14 cellular contexts compared by ENCODE assay signal in the genomic region with DNA sequence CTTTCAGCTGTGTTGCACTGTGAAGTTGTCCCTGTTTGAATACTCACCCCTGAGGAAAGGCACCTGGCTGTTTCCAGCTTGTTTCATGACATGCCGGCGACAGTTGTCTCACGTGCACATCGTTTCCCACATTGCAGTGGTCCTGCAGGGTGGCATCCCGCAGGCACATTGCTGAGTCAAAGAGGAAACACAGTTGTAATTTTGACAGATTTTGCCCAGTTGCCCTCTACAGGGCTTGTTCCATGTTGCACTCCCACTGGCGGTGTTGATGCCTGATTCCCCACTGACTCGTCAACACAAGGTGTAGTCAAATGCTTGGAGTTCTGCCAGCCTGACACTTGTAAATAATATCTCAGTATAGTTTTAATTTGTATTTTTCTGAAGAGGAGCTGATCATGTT. TPM values are rescaled to one million over a fixed set of nuclear protein-coding genes. Genes with fewer than 3 reads are reported as not detected.
A peak's percentile ranks its signal among the peaks of the same experiment; 100 is the strongest.
DNase-seq lines count a peak whose midpoint lies in the region; ATAC-seq, FAIRE-seq and TF ChIP-seq lines count a peak whose summit lies in the region.
"Had no signal": no experiment of that assay in that cellular context is flagged by ENCODE, and none has a peak within 500 bp of the region (broad histone marks: within the 10 kb centered on the region; RNA-seq: fewer than 3 reads in every experiment).

No MANE protein-coding gene starts in this region.

- peaks cover 100% of the 10 kb centered on the region for H3K4me1 ChIP-seq in left ventricle myocardium inferior

- no peaks in the 10 kb centered on the region for H3K27me3 ChIP-seq in left ventricle myocardium inferior (ENCODE audit: low read depth)
- H3K27me3 ChIP-seq: hepatocyte had no signal

- DNase-seq in left ventricle myocardium inferior (no peak), cardiac septum (ENCODE audit: low spot score) (no peak), NCI-H345 treated with DMSO at 0.1 percent for 48 hours (lab: John Stamatoyannopoulos, UW; ENCODE audit: unreplicated experiment) (peak; percentile 50), erythroblast (lab: John Stamatoyannopoulos, UW) (peak; percentile 42 to 55), urothelium cell line (ENCODE audit: low spot score) (peak; percentile 17)
- no peak for DNase-seq in stimulated activated naive CD8-positive, alpha-beta T cell treated with anti-CD3 and anti-CD28 coated beads, Interleukin-15, amount 100 ng/mL, for 72 hours
- no peak for DNase-seq in activated naive CD4-positive, alpha-beta T cell (lab: John Stamatoyannopoulos, UW)
- DNase-seq: activated T-cell treated with anti-CD3 and anti-CD28 coated beads, Interleukin-2, amount 50 U/mL, for 72 hours; GOT3; naive B cell had no signal

- no peak overlapping the region for H3K4me3 Mint-ChIP-seq in stimulated activated naive CD8-positive, alpha-beta T cell treated with anti-CD3 and anti-CD28 coated beads, Interleukin-15, amount 100 ng/mL, for 72 hours
- H3K4me3 Mint-ChIP-seq: activated T-cell treated with anti-CD3 and anti-CD28 coated beads, Interleukin-2, amount 50 U/mL, for 72 hours; naive B cell had no signal

- H3K9me3 Mint-ChIP-seq in stimulated activated naive CD8-positive, alpha-beta T cell treated with anti-CD3 and anti-CD28 coated beads, Interleukin-15, amount 100 ng/mL, for 72 hours: no peaks in the 10 kb centered on the region
- H3K9me3 Mint-ChIP-seq: activated T-cell treated with anti-CD3 and anti-CD28 coated beads, Interleukin-2, amount 50 U/mL, for 72 hours; naive B cell had no signal

- no peak overlapping the region for H3K4me3 ChIP-seq in left ventricle myocardium inferior
- H3K4me3 ChIP-seq: hepatocyte had no signal

- no peak for FAIRE-seq in urothelium cell line (lab: Jason Lieb, UNC)
- FAIRE-seq: GM18507, TTC549 had no signal

- H3K36me3 ChIP-seq in left ventricle myocardium inferior: no peaks in the 10 kb centered on the region

- peaks cover 89% of the 10 kb centered on the region for H3K27me3 Mint-ChIP-seq in stimulated activated naive CD8-positive, alpha-beta T cell treated with anti-CD3 and anti-CD28 coated beads, Interleukin-15, amount 100 ng/mL, for 72 hours

- H3K27ac Mint-ChIP-seq in stimulated activated naive CD8-positive, alpha-beta T cell treated with anti-CD3 and anti-CD28 coated beads, Interleukin-15, amount 100 ng/mL, for 72 hours: no peak overlapping the region
- H3K27ac Mint-ChIP-seq: activated T-cell treated with anti-CD3 and anti-CD28 coated beads, Interleukin-2, amount 50 U/mL, for 72 hours; naive B cell had no signal

- H3K4me1 Mint-ChIP-seq in stimulated activated naive CD8-positive, alpha-beta T cell treated with anti-CD3 and anti-CD28 coated beads, Interleukin-15, amount 100 ng/mL, for 72 hours: no peaks in the 10 kb centered on the region

- ATAC-seq in GM19455 (IDR thresholded peaks at IDR 0.05; ENCODE audit: unreplicated experiment): no peak
- ATAC-seq in stimulated activated naive CD8-positive, alpha-beta T cell treated with anti-CD3 and anti-CD28 coated beads, Interleukin-15, amount 100 ng/mL, for 72 hours: no peak
- ATAC-seq: activated T-cell treated with anti-CD3 and anti-CD28 coated beads, Interleukin-2, amount 50 U/mL, for 72 hours had no signal

- H3K27ac ChIP-seq in left ventricle myocardium inferior (replicated peaks): peak overlapping the region; percentile 69
- H3K27ac ChIP-seq: hepatocyte had no signal

- intact Hi-C loops in left ventricle myocardium inferior (cut with micrococcal nuclease): no loop called here
- intact Hi-C loops in cardiac septum (cut with DNase I): loop anchor here (2.0 kb wide), 1 partner anchor 14 kb away; no protein-coding TSS in a partner anchor

- no peak for TF ChIP-seq POLR2A in erythroblast (IDR thresholded peaks at IDR 0.05; ENCODE audit: low read length)

- TF ChIP-seq CTCF in left ventricle myocardium inferior (IDR thresholded peaks at IDR 0.05; ENCODE audit: borderline replicate concordance): peak; percentile 37

- no peaks in the 10 kb centered on the region for H3K9me3 ChIP-seq in left ventricle myocardium inferior (replicated peaks)

RNA-seq across cellular contexts. Expression of gene EPN2, which starts 23.8 kb away (rescaled TPM):
- 71.7 TPM for total RNA-seq in left ventricle myocardium inferior
- total RNA-seq in cardiac septum: 78.4 TPM

Comparison
In these comparisons a context has a peak if more than half of its experiments do, and no peak if none do; other contexts are left out.
1. DNase-seq: peak in NCI-H345 treated with DMSO at 0.1 percent for 48 hours (single experiment), erythroblast (2 of 2) and urothelium cell line (single experiment); none in left ventricle myocardium inferior (single experiment), cardiac septum (single experiment), stimulated activated naive CD8-positive, alpha-beta T cell treated with anti-CD3 and anti-CD28 coated beads, Interleukin-15, amount 100 ng/mL, for 72 hours (0 of 2) and activated naive CD4-positive, alpha-beta T cell (0 of 4).